ENCODE assay signal across 28 cellular contexts in the genomic region with DNA sequence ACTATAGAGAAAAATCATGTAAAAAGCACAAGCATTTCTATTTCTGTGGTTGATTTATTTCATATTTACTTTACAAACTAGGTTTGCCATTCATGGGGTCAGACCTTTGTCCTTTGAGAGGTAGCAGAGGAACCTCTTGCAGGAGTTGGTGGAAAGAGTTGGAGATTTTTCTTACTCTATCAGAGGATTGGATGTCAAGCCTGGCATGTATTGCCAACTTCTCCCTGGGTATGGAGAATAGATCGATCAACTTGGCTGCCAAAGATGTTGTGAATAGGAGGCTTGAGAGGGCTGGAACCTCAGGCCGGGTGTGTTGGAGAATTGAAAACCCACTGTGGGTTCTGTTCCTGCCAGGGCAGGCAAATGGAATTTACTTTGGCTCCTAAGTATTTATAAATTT.
"Had no signal": no experiment of that assay in that cellular context is flagged by ENCODE, and none has a peak within 500 bp of the region (broad histone marks: within the 10 kb centered on the region; RNA-seq: fewer than 3 reads in every experiment).

No MANE protein-coding gene starts in this region.

- H3K36me3 ChIP-seq: adrenal gland, gastrocnemius medialis had no signal

- DNase-seq: activated CD4-positive, alpha-beta T cell treated with anti-CD3 and anti-CD28 coated beads for 48 hours; activated CD4-positive, alpha-beta T cell treated with anti-CD3 and anti-CD28 coated beads, Interleukin-2, amount 50 U/mL, for 48 hours; activated CD8-positive, alpha-beta memory T cell treated with anti-CD3 and anti-CD28 coated beads for 24 hours; activated CD8-positive, alpha-beta memory T cell treated with anti-CD3 and anti-CD28 coated beads, Interleukin-2, amount 50 U/mL, for 4 hours; activated effector memory CD4-positive, alpha-beta T cell treated with anti-CD3 and anti-CD28 coated beads, Interleukin-2, amount 50 U/mL, for 16 hours; activated naive CD4-positive, alpha-beta T cell treated with anti-CD3 and anti-CD28 coated beads for 36 hours; activated naive CD8-positive, alpha-beta T cell treated with anti-CD3 and anti-CD28 coated beads for 36 hours; activated T-cell treated with anti-CD3 and anti-CD28 coated beads, Interleukin-2, amount 50 U/mL, for 1 hour; adrenal gland; dermis blood vessel endothelial cell; effector CD4-positive, alpha-beta T cell; gastrocnemius medialis; glutamatergic neuron; left ventricle myocardium superior; naive B cell; right cardiac atrium; spleen; stimulated activated naive CD4-positive, alpha-beta T cell; T-helper 9 cell had no signal

- H3K27ac Mint-ChIP-seq: activated naive CD4-positive, alpha-beta T cell treated with anti-CD3 and anti-CD28 coated beads for 36 hours; activated naive CD8-positive, alpha-beta T cell treated with anti-CD3 and anti-CD28 coated beads for 36 hours; activated T-helper 1 cell treated with anti-CD3 and anti-CD28 coated beads, Interleukin-12 subunit alpha, Interleukin-12 subunit beta, Interleukin-2, Interleukin-4 antibody, amounts not matched to agents 30 ng/mL and 10 ng/mL and 1 ng/mL, durations not matched to agents 14 hours and 24 hours and 36 hours; mesothelial cell of epicardium had no signal

- H3K9me3 ChIP-seq: adrenal gland, gastrocnemius medialis, spleen, tibial nerve had no signal

- H3K27me3 Mint-ChIP-seq: activated naive CD8-positive, alpha-beta T cell treated with anti-CD3 and anti-CD28 coated beads for 36 hours; naive B cell had no signal

- H3K9me3 Mint-ChIP-seq: activated naive CD4-positive, alpha-beta T cell treated with anti-CD3 and anti-CD28 coated beads for 36 hours; activated naive CD8-positive, alpha-beta T cell treated with anti-CD3 and anti-CD28 coated beads for 36 hours; activated T-helper 1 cell treated with anti-CD3 and anti-CD28 coated beads, Interleukin-12 subunit alpha, Interleukin-12 subunit beta, Interleukin-2, Interleukin-4 antibody, amounts not matched to agents 30 ng/mL and 10 ng/mL and 1 ng/mL, durations not matched to agents 14 hours and 24 hours and 36 hours; mesothelial cell of epicardium; naive B cell had no signal

- H3K27me3 ChIP-seq: adrenal gland, gastrocnemius medialis, spleen, tibial nerve had no signal

- H3K9ac ChIP-seq: parathyroid adenoma had no signal

- H3K4me3 ChIP-seq: adrenal gland, gastrocnemius medialis, spleen, tibial nerve had no signal

- H3K27ac ChIP-seq: gastrocnemius medialis, parathyroid adenoma, spleen had no signal

- ATAC-seq: activated CD4-positive, CD25-positive, alpha-beta regulatory T cell treated with anti-CD3 and anti-CD28 coated beads, Interleukin-2, amount 50 U/mL, for 24 hours; gastrocnemius medialis; left ventricle myocardium superior had no signal

- H3K79me2 ChIP-seq: parathyroid adenoma had no signal

- H2AFZ ChIP-seq: parathyroid adenoma had no signal

- H3K4me3 Mint-ChIP-seq: activated naive CD4-positive, alpha-beta T cell treated with anti-CD3 and anti-CD28 coated beads for 36 hours; activated naive CD8-positive, alpha-beta T cell treated with anti-CD3 and anti-CD28 coated beads for 36 hours; activated T-helper 1 cell treated with anti-CD3 and anti-CD28 coated beads, Interleukin-12 subunit alpha, Interleukin-12 subunit beta, Interleukin-2, Interleukin-4 antibody, amounts not matched to agents 30 ng/mL and 10 ng/mL and 1 ng/mL, durations not matched to agents 14 hours and 24 hours and 36 hours; mesothelial cell of epicardium; naive B cell had no signal

- FAIRE-seq: astrocyte, colon, islet of Langerhans, TTC549 had no signal

- H3K4me1 ChIP-seq: gastrocnemius medialis had no signal
